7 cellular contexts compared by ENCODE assay signal in genomic region chr19:39407644-39408391, GRCh38. TPM values are rescaled to one million over a fixed set of nuclear protein-coding genes. Genes with fewer than 3 reads are reported as not detected.
DNase-seq lines count a peak whose midpoint lies in the region; ATAC-seq and TF ChIP-seq lines count a peak whose summit lies in the region.

No MANE protein-coding gene starts in this region.

- DNase-seq in HFFc6 (peak; percentile 40), activated B cell treated with CpG ODN at 0.5 μM for 24 hours (peak; percentile 60), mesendoderm (no peak), thyroid gland (peak; percentile 58 to 66), medulla oblongata (ENCODE audit: extremely low spot score) (no peak)

- TF ChIP-seq POLR2A in thyroid gland (IDR thresholded peaks at IDR 0.05) = peak in 1 of 2 donors; percentile 12

- H3K56ac ChIP-seq in mesendoderm (ENCODE audit: low read length) = peak overlapping the region; percentile 97

- TF ChIP-seq CTCF in HFFc6 (IDR thresholded peaks at IDR 0.05) = no peak
- no peak for TF ChIP-seq CTCF in activated B cell treated with CpG ODN at 0.5 μM for 24 hours (IDR thresholded peaks at IDR 0.05)
- TF ChIP-seq CTCF in thyroid gland (IDR thresholded peaks at IDR 0.05) = no peak

- WGBS in mesendoderm (ENCODE audit: extremely low coverage, insufficient coverage, low lambda C conversion rate) = no CpG with 5 or more reads among the region's 41 CpGs
- WGBS in thyroid gland, 2 donors = 53 to 54% methylated on average over 17 to 19 of the region's 41 CpGs

- ATAC-seq in activated B cell treated with CpG ODN at 0.5 μM for 24 hours (ENCODE audit: low read depth) (no peak), HG03159 (IDR thresholded peaks at IDR 0.05; ENCODE audit: unreplicated experiment) (no peak)

- H3K27ac ChIP-seq in duodenal mucosa (ENCODE audit: low read depth, low read length) (peak overlapping the region; percentile 99), mesendoderm (ENCODE audit: low read depth, low read length) (peak overlapping the region; percentile 25), thyroid gland (peak overlapping the region; percentile 95 to 100 (median 99))

- H3K9me3 Mint-ChIP-seq in HFFc6 (peaks cover 23% of the 10 kb centered on the region), activated B cell treated with CpG ODN at 0.5 μM for 24 hours (no peaks in the 10 kb centered on the region)

- intact Hi-C loops in activated B cell treated with CpG ODN at 0.5 μM for 24 hours (cut with micrococcal nuclease) = loop anchor here (5.0 kb wide), 1 partner anchor 556 kb away; no protein-coding TSS in a partner anchor
- intact Hi-C loops in thyroid gland (cut with DNase I) = no loop called here

- H2BK120ac ChIP-seq in mesendoderm (ENCODE audit: low read depth, low read length) = no peak overlapping the region

- H3K4me3 ChIP-seq in duodenal mucosa (ENCODE audit: low read depth in 1 of 2, low read length in 2 of 2) (peak overlapping the region; percentile 95 to 96), mesendoderm (ENCODE audit: low read length) (peak overlapping the region; percentile 97), thyroid gland (replicated peaks in 1 of 3) (peak overlapping the region; percentile 23 to 99 (median 92))

- H4K5ac ChIP-seq in mesendoderm (ENCODE audit: low read length) = no peak overlapping the region

- H2BK5ac ChIP-seq in mesendoderm (ENCODE audit: low read length) = no peak overlapping the region

- H3K4me1 ChIP-seq in duodenal mucosa (ENCODE audit: control insufficient read depth in 1 of 2, insufficient read depth in 2 of 2, low read length in 2 of 2) (peaks cover 27 to 37% of the 10 kb centered on the region in 2 donors), mesendoderm (ENCODE audit: control insufficient read depth, low read depth, low read length) (peaks cover 13% of the 10 kb centered on the region), thyroid gland (peaks cover 39 to 49% of the 10 kb centered on the region in 2 donors)

- H3K9me3 ChIP-seq in duodenal mucosa (ENCODE audit: control insufficient read depth in 1 of 2, low read length in 2 of 2) (no peaks in the 10 kb centered on the region), thyroid gland (no peaks in the 10 kb centered on the region)

- peak overlapping the region; percentile 4 for H3K4me2 ChIP-seq in mesendoderm (ENCODE audit: low read length)

- H2AK5ac ChIP-seq in mesendoderm (ENCODE audit: low read length) = no peak overlapping the region

- H3K27me3 Mint-ChIP-seq in HFFc6 (ENCODE audit: insufficient read depth) (peaks cover 52% of the 10 kb centered on the region), activated B cell treated with CpG ODN at 0.5 μM for 24 hours (peaks cover 4% of the 10 kb centered on the region)

- H3K27me3 ChIP-seq in duodenal mucosa (ENCODE audit: control insufficient read depth in 1 of 2, insufficient read depth in 2 of 2, low read length in 2 of 2) = no peaks in the 10 kb centered on the region
- no peaks in the 10 kb centered on the region for H3K27me3 ChIP-seq in mesendoderm (ENCODE audit: insufficient read depth, low read length, poor library complexity)
- no peaks in the 10 kb centered on the region for H3K27me3 ChIP-seq in thyroid gland

- no peak overlapping the region for H4K8ac ChIP-seq in mesendoderm (ENCODE audit: low read depth, low read length)

- H3K27ac Mint-ChIP-seq in HFFc6 (peak overlapping the region; percentile 91), activated B cell treated with CpG ODN at 0.5 μM for 24 hours (peak overlapping the region; percentile 91)

- peaks cover 50% of the 10 kb centered on the region for H3K4me1 Mint-ChIP-seq in HFFc6 (ENCODE audit: low read depth)
- H3K4me1 Mint-ChIP-seq in activated B cell treated with CpG ODN at 0.5 μM for 24 hours = peaks cover 59% of the 10 kb centered on the region

- H3K9ac ChIP-seq in duodenal mucosa (ENCODE audit: low read depth in 1 of 2, low read length in 2 of 2) = peak overlapping the region; percentile 100
- H3K9ac ChIP-seq in mesendoderm (ENCODE audit: low read length) = peak overlapping the region; percentile 99

- POLR2A ChIA-PET in activated B cell treated with CpG ODN at 0.5 μM for 24 hours (lab: Charles Lee) = interaction anchor here (0.7 to 6.9 kb wide), 10 partner anchors 9 to 125 kb away, joined by 3 to 213 read pairs (median 6); partner anchors contain the start of genes EID2B, GMFG, MED29 and PAF1

- H3K36me3 Mint-ChIP-seq in HFFc6 (ENCODE audit: low read depth) (peaks cover 21% of the 10 kb centered on the region), activated B cell treated with CpG ODN at 0.5 μM for 24 hours (ENCODE audit: low read depth) (peaks cover 34% of the 10 kb centered on the region)

- CTCF ChIA-PET in activated B cell treated with CpG ODN at 0.5 μM for 24 hours (lab: Charles Lee) = interaction anchor here (3.7 kb wide), 1 partner anchor 9 kb away, joined by 39 read pairs; no protein-coding TSS in a partner anchor

- peaks cover 22% of the 10 kb centered on the region for H3K79me2 ChIP-seq in mesendoderm (ENCODE audit: control insufficient read depth, insufficient read depth, low read length)

- H3K79me1 ChIP-seq in mesendoderm (ENCODE audit: low read length) = no peaks in the 10 kb centered on the region

- H3K23ac ChIP-seq in mesendoderm (ENCODE audit: low read length) = peak overlapping the region; percentile 73

- H3K4ac ChIP-seq in mesendoderm (ENCODE audit: low read depth, low read length) = no peak overlapping the region

- H3K36me3 ChIP-seq in duodenal mucosa (ENCODE audit: control insufficient read depth in 1 of 2, insufficient read depth in 2 of 2, low read length in 2 of 2) (peaks cover 14 to 20% of the 10 kb centered on the region in 2 donors), mesendoderm (ENCODE audit: control insufficient read depth, insufficient read depth, low read length) (no peaks in the 10 kb centered on the region), thyroid gland (peaks cover 14 to 20% of the 10 kb centered on the region in 2 donors)

- H2BK15ac ChIP-seq in mesendoderm (replicated peaks; ENCODE audit: low read depth) = no peak overlapping the region

- H3K18ac ChIP-seq in mesendoderm (ENCODE audit: low read length) = peak overlapping the region; percentile 9

- peak overlapping the region; percentile 92 for H3K4me3 Mint-ChIP-seq in HFFc6
- peak overlapping the region; percentile 89 for H3K4me3 Mint-ChIP-seq in activated B cell treated with CpG ODN at 0.5 μM for 24 hours

RNA-seq across cellular contexts. Expression of gene ZFP36, which starts 1.2 kb away (rescaled TPM):
- 10 to 100 TPM; 30.9 to 81.6 (median 68.5) TPM for total RNA-seq in HFFc6 (2021; fragmentation: NEBNext Ultra II Directional; extraction: Animal tissue kit (Norgen Biotek cat#: 25700))
- 167 and 206 TPM in 2 replicates for total RNA-seq in activated B cell treated with CpG ODN at 0.5 μM for 24 hours
- 13.9 TPM for polyA plus RNA-seq in mesendoderm (2013, experiment 1 of 2)
- 13.7 TPM for polyA plus RNA-seq in mesendoderm (2013, experiment 2 of 2)
- total RNA-seq in thyroid gland = 100 to 1,000 TPM in 1 of 4 donors, 10 to 100 TPM in 3; 32.4 to 109 (median 62.4) TPM

RNA-seq across cellular contexts. Expression of gene PLEKHG2, which starts 4.7 kb away (rescaled TPM):
- total RNA-seq in HFFc6 (2021; fragmentation: NEBNext Ultra II Directional; extraction: Animal tissue kit (Norgen Biotek cat#: 25700)) = 10 to 100 TPM; 38.3 to 56.0 (median 45.7) TPM
- total RNA-seq in activated B cell treated with CpG ODN at 0.5 μM for 24 hours (111 and 125 TPM in 2 replicates), thyroid gland (10 to 100 TPM in 2 of 4 donors, 1 to 10 TPM in 2; 8.2 to 29.1 (median 10.7) TPM)
- polyA plus RNA-seq in mesendoderm (2013, experiment 1 of 2) = 52.8 TPM
- 49.8 TPM for polyA plus RNA-seq in mesendoderm (2013, experiment 2 of 2)

RNA-seq across cellular contexts. Expression of gene MED29, which starts 16.6 kb away (rescaled TPM):
- 10 to 100 TPM; 38.2 to 48.5 (median 45.2) TPM for total RNA-seq in HFFc6 (2021; fragmentation: NEBNext Ultra II Directional; extraction: Animal tissue kit (Norgen Biotek cat#: 25700))
- 38.0 and 39.0 TPM in 2 replicates for total RNA-seq in activated B cell treated with CpG ODN at 0.5 μM for 24 hours
- 29.0 TPM for polyA plus RNA-seq in mesendoderm (2013, experiment 1 of 2)
- polyA plus RNA-seq in mesendoderm (2013, experiment 2 of 2) = 27.7 TPM
- 10 to 100 TPM; 44.3 to 77.5 (median 63.4) TPM for total RNA-seq in thyroid gland

RNA-seq across cellular contexts. Expression of gene PAF1, which starts 16.9 kb away (rescaled TPM):
- total RNA-seq in HFFc6 (2021; fragmentation: NEBNext Ultra II Directional; extraction: Animal tissue kit (Norgen Biotek cat#: 25700)) = 10 to 100 TPM; 46.8 to 70.0 (median 60.6) TPM
- total RNA-seq in activated B cell treated with CpG ODN at 0.5 μM for 24 hours = 50.3 and 52.4 TPM in 2 replicates
- 36.9 TPM for polyA plus RNA-seq in mesendoderm (2013, experiment 1 of 2)
- 36.2 TPM for polyA plus RNA-seq in mesendoderm (2013, experiment 2 of 2)
- 10 to 100 TPM; 38.8 to 60.3 (median 50.8) TPM for total RNA-seq in thyroid gland

RNA-seq across cellular contexts. Expression of gene RPS16, which starts 27.9 kb away (rescaled TPM):
- total RNA-seq in HFFc6 (2021; fragmentation: NEBNext Ultra II Directional; extraction: Animal tissue kit (Norgen Biotek cat#: 25700)) = 1,000 to 10,000 TPM; 1,647 to 2,008 (median 1,885) TPM
- 4,002 and 4,656 TPM in 2 replicates for total RNA-seq in activated B cell treated with CpG ODN at 0.5 μM for 24 hours
- polyA plus RNA-seq in mesendoderm (2013, experiment 1 of 2) = 4,239 TPM
- polyA plus RNA-seq in mesendoderm (2013, experiment 2 of 2) = 4,455 TPM
- total RNA-seq in thyroid gland = 1,000 to 10,000 TPM in 2 of 4 donors, 100 to 1,000 TPM in 2; 919 to 2,686 (median 1,277) TPM

Comparison
In these comparisons a context has a peak if more than half of its experiments do, and no peak if none do; other contexts are left out.
1. DNase-seq: peak in HFFc6 (single experiment), activated B cell treated with CpG ODN at 0.5 μM for 24 hours (single experiment) and thyroid gland (2 of 2); none in mesendoderm (single experiment) and medulla oblongata (single experiment).
2. H3K27ac ChIP-seq: peak in every context shown above with its lines; median percentile 99 in duodenal mucosa; 99 in thyroid gland; 25 in mesendoderm.
3. Peak in every context shown above with its lines, with median percentiles within 50 percentile points of each other: H3K4me3 ChIP-seq.